Comparison of ENCODE assay signal across 16 cellular contexts in genomic region chr17:633641-634091, GRCh38.
DNase-seq lines count a peak whose midpoint lies in the region; ATAC-seq, FAIRE-seq and TF ChIP-seq lines count a peak whose summit lies in the region.
"Had no signal": no experiment of that assay in that cellular context is flagged by ENCODE, and none has a peak within 500 bp of the region (broad histone marks: within the 10 kb centered on the region; RNA-seq: fewer than 3 reads in every experiment).

No MANE protein-coding gene starts in this region.

- H3K27ac ChIP-seq in right cardiac atrium (ENCODE audit: low read length) (no peak overlapping the region), prostate gland (peak overlapping the region; percentile 35 to 43), tibial nerve (peak overlapping the region in 2 of 4 donors; percentile 63 to 65)
- H3K27ac ChIP-seq: SJSA1 had no signal

- 48% methylated on average over 8 of the region's 8 CpGs for WGBS in right cardiac atrium
- WGBS in prostate gland: 45% methylated on average over 8 of the region's 8 CpGs
- WGBS in tibial nerve, 2 donors: 33 to 46% methylated on average over 8 of the region's 8 CpGs

- in situ Hi-C loops in astrocyte of the cerebellum (cut with HindIII; ENCODE audit: low sequenced_read_pairs): no loop called here

- ATAC-seq in right cardiac atrium: peak; percentile 73 to 82

- TF ChIP-seq CTCF in AG10803 (conservative IDR thresholded peaks at IDR 0.05; ENCODE audit: low read length): no peak
- TF ChIP-seq CTCF in astrocyte of the cerebellum (IDR thresholded peaks at IDR 0.05; ENCODE audit: low read depth, low read length, missing control alignments): peak; percentile 15
- no peak for TF ChIP-seq CTCF in prostate gland (IDR thresholded peaks at IDR 0.05)
- TF ChIP-seq CTCF in tibial nerve (IDR thresholded peaks at IDR 0.05): no peak

- no peak for TF ChIP-seq EP300 in tibial nerve (IDR thresholded peaks at IDR 0.05)

- H3K9me3 ChIP-seq in right cardiac atrium (ENCODE audit: control insufficient read depth, low read length): no peaks in the 10 kb centered on the region
- H3K9me3 ChIP-seq in prostate gland: no peaks in the 10 kb centered on the region
- H3K9me3 ChIP-seq in MG63: no peaks in the 10 kb centered on the region
- no peaks in the 10 kb centered on the region for H3K9me3 ChIP-seq in tibial nerve
- H3K9me3 ChIP-seq: SJSA1 had no signal

- H3K4me3 ChIP-seq in AG10803 (ENCODE audit: low read length) (no peak overlapping the region), astrocyte of the cerebellum (ENCODE audit: low read depth, low read length) (no peak overlapping the region), right cardiac atrium (ENCODE audit: low read length) (no peak overlapping the region), prostate gland (no peak overlapping the region), MG63 (no peak overlapping the region), tibial nerve (no peak overlapping the region)
- H3K4me3 ChIP-seq: SJSA1 had no signal

- FAIRE-seq in GM19239 (lab: Jason Lieb, UNC): no peak
- FAIRE-seq: colon had no signal

- intact Hi-C loops in right cardiac atrium (cut with DNase I) (no loop called here), prostate gland (cut with DNase I) (no loop called here)

- DNase-seq in AG10803 (ENCODE audit: low read depth) (peak; percentile 34), astrocyte of the cerebellum (ENCODE audit: low read depth) (peak; percentile 89), right cardiac atrium (peak in 2 of 3 donors; percentile 40 to 63), prostate gland (ENCODE audit: low spot score) (no peak), MG63 (no peak), tibial nerve (ENCODE audit: low spot score in 2 of 2) (no peak), GM19240 (ENCODE audit: insufficient read length, low spot score) (no peak), GM19239 (ENCODE audit: insufficient read length, low spot score) (no peak)
- DNase-seq: ACHN; activated CD4-positive, alpha-beta T cell treated with anti-CD3 and anti-CD28 coated beads for 1 hour; activated effector memory CD4-positive, alpha-beta T cell treated with Interleukin-2 at 50 U/mL for 16 hours; DMS79 treated with DMSO at 0.1 percent for 48 hours; NCI-H1105 treated with DMSO at 0.1 percent for 48 hours; NCI-H526 treated with DMSO at 0.1 percent for 48 hours had no signal

- H3K4me1 ChIP-seq in right cardiac atrium (ENCODE audit: control insufficient read depth, insufficient read depth, low read length) (no peaks in the 10 kb centered on the region), prostate gland (replicated peaks) (no peaks in the 10 kb centered on the region), tibial nerve (peaks cover 0 to 7% (median 0%) of the 10 kb centered on the region in 4 donors)
- H3K4me1 ChIP-seq: SJSA1 had no signal

- no peak for TF ChIP-seq POLR2A in prostate gland (IDR thresholded peaks at IDR 0.05)
- no peak for TF ChIP-seq POLR2A in tibial nerve (IDR thresholded peaks at IDR 0.05)

- H3K36me3 ChIP-seq in prostate gland (no peaks in the 10 kb centered on the region), MG63 (no peaks in the 10 kb centered on the region; the same call in 1 of the 2 replicates), tibial nerve (peaks cover 0 to 14% (median 0%) of the 10 kb centered on the region in 3 donors)

- no peaks in the 10 kb centered on the region for H3K27me3 ChIP-seq in right cardiac atrium (ENCODE audit: control insufficient read depth, insufficient read depth)
- H3K27me3 ChIP-seq in prostate gland (replicated peaks; ENCODE audit: insufficient read depth): no peaks in the 10 kb centered on the region
- no peaks in the 10 kb centered on the region for H3K27me3 ChIP-seq in MG63
- no peaks in the 10 kb centered on the region for H3K27me3 ChIP-seq in tibial nerve
- H3K27me3 ChIP-seq: SJSA1 had no signal

Comparison
In these comparisons a context has a peak if more than half of its experiments do, and no peak if none do; other contexts are left out.
1. DNase-seq: peak in AG10803 (single experiment), astrocyte of the cerebellum (single experiment) and right cardiac atrium (2 of 3); none in prostate gland (single experiment), MG63 (single experiment), tibial nerve (0 of 2), GM19240 (single experiment) and GM19239 (single experiment).